10 cellular contexts compared by ENCODE assay signal in genomic region chr5:93675458-93676450, GRCh38.
DNase-seq lines count a peak whose midpoint lies in the region; ATAC-seq, FAIRE-seq and TF ChIP-seq lines count a peak whose summit lies in the region.
"Had no signal": no experiment of that assay in that cellular context is flagged by ENCODE, and none has a peak within 500 bp of the region (broad histone marks: within the 10 kb centered on the region; RNA-seq: fewer than 3 reads in every experiment).

No MANE protein-coding gene starts in this region.

- H3K4me1 ChIP-seq in GM12878 (ENCODE audit: control insufficient read depth, insufficient read depth, low read length), result peaks cover 4% of the 10 kb centered on the region; the same call in 1 of the 2 replicates
- H3K4me1 ChIP-seq in small intestine (ENCODE audit: control insufficient read depth in 2 of 2, insufficient read depth in 1 of 2, low read depth in 1 of 2, low read length in 1 of 2), result peaks cover 0 to 2% of the 10 kb centered on the region in 2 donors
- H3K4me1 ChIP-seq in H9 (ENCODE audit: insufficient read depth, low read length), result no peaks in the 10 kb centered on the region
- peaks cover 19% of the 10 kb centered on the region for H3K4me1 ChIP-seq in BE2C

- H3K56ac ChIP-seq in H9 (ENCODE audit: insufficient read length, low read depth, low read length), result no peak overlapping the region

- no TSS peak for BruUV-seq in GM12878 (replicated peaks; lab: Mats Ljungman, UMichigan)

- no peaks in the 10 kb centered on the region for H3K9me3 Mint-ChIP-seq in H9
- H3K9me3 Mint-ChIP-seq: activated naive CD4-positive, alpha-beta T cell treated with anti-CD3 and anti-CD28 coated beads, Interleukin-2, amount 50 U/mL, for 24 hours had no signal

- no peaks in the 10 kb centered on the region for H3K27me3 ChIP-seq in GM12878 (replicated peaks in 1 of 2; ENCODE audit: control insufficient read depth in 2 of 2, insufficient read depth in 2 of 2, low read length in 1 of 2)
- no peaks in the 10 kb centered on the region for H3K27me3 ChIP-seq in small intestine (ENCODE audit: control insufficient read depth in 2 of 2, insufficient read depth in 2 of 2, low read length in 2 of 2)
- H3K27me3 ChIP-seq in H9 (ENCODE audit: insufficient read depth, low read length), result no peaks in the 10 kb centered on the region
- no peaks in the 10 kb centered on the region for H3K27me3 ChIP-seq in BE2C

- H3K4me3 Mint-ChIP-seq in H9, result no peak overlapping the region
- H3K4me3 Mint-ChIP-seq: activated naive CD4-positive, alpha-beta T cell treated with anti-CD3 and anti-CD28 coated beads, Interleukin-2, amount 50 U/mL, for 24 hours had no signal

- no peak overlapping the region for H3T11ph ChIP-seq in H9 (ENCODE audit: low read length)

- CTCF ChIA-PET in GM12878 (lab: Yijun Ruan, JAX), result interaction anchor here (0.6 to 1.5 kb wide), 7 partner anchors 9 to 716 kb away, joined by 3 to 6 read pairs (median 3); no protein-coding TSS in a partner anchor

- no peak overlapping the region for H2BK20ac ChIP-seq in H9 (ENCODE audit: low read depth, low read length, poor library complexity, severe bottlenecking)

- DNase-seq in GM12878 (ENCODE audit: low read depth, low spot score) (no peak), small intestine (no peak), occipital lobe (lab: John Stamatoyannopoulos, UW) (no peak), H9 (no peak), BE2C (no peak)

- no peak for TF ChIP-seq RAD21 in GM12878 (IDR thresholded peaks at IDR 0.05; ENCODE audit: insufficient read depth, low read depth, low read length)

- POLR2A ChIA-PET in GM12878 (lab: Charles Lee), result no interaction called here

- TF ChIP-seq EP300 in GM12878 (IDR thresholded peaks at IDR 0.05; ENCODE audit: borderline replicate concordance in 1 of 2, control insufficient read depth in 1 of 2, low read depth in 2 of 2, low read length in 2 of 2), result no peak

- no peaks in the 10 kb centered on the region for H3K23me2 ChIP-seq in H9 (ENCODE audit: insufficient read length, low read depth, low read length, poor library complexity, severe bottlenecking)

- peaks cover 12 to 14% of the 10 kb centered on the region in 2 experiments for H3K4me1 Mint-ChIP-seq in H9
- H3K4me1 Mint-ChIP-seq: activated naive CD4-positive, alpha-beta T cell treated with anti-CD3 and anti-CD28 coated beads, Interleukin-2, amount 50 U/mL, for 24 hours had no signal

- H4K20me1 ChIP-seq in GM12878 (ENCODE audit: control insufficient read depth, insufficient read depth) (no peaks in the 10 kb centered on the region), H9 (ENCODE audit: control insufficient read depth, insufficient read depth, insufficient read length) (no peaks in the 10 kb centered on the region)

- in situ Hi-C loops in GM12878 (cut with MboI), result no loop called here

- FAIRE-seq in GM12878 (lab: Jason Lieb, UNC) (peak; percentile 86), small intestine (lab: Jason Lieb, UNC) (no peak)

- intact Hi-C loops in GM12878 (cut with micrococcal nuclease; ENCODE audit: unreplicated experiment), result loop anchor here (2.0 kb wide), 1 partner anchor 55 kb away; no protein-coding TSS in a partner anchor

- H2BK12ac ChIP-seq in H9 (ENCODE audit: insufficient read length, low read depth, low read length), result no peak overlapping the region

- H3K27ac ChIP-seq in GM12878 (ENCODE audit: control insufficient read depth, insufficient read depth), result no peak overlapping the region
- H3K27ac ChIP-seq in small intestine (ENCODE audit: low read depth in 1 of 2, low read length in 1 of 2), result no peak overlapping the region
- no peak overlapping the region for H3K27ac ChIP-seq in H9 (ENCODE audit: insufficient read length, low read depth, low read length)

- H3K4me3 ChIP-seq in GM12878, result no peak overlapping the region
- H3K4me3 ChIP-seq in small intestine (ENCODE audit: low read depth in 1 of 2, low read length in 2 of 2), result no peak overlapping the region
- H3K4me3 ChIP-seq in BE2C (ENCODE audit: low read depth, low read length), result no peak overlapping the region
- H3K4me3 ChIP-seq: HAP-1 had no signal

- H2BK5ac ChIP-seq in H9 (ENCODE audit: insufficient read length, low read length), result no peak overlapping the region

- H3K14ac ChIP-seq in H9 (ENCODE audit: insufficient read depth, low read length), result no peak overlapping the region

- no peak overlapping the region for H2BK15ac ChIP-seq in H9 (ENCODE audit: low read depth, low read length)

- TF ChIP-seq CTCF in GM12878 (IDR thresholded peaks at IDR 0.05 in 2 of 3, conservative IDR thresholded peaks at IDR 0.05 in 1 of 3; ENCODE audit: control insufficient read depth in 2 of 3, extremely low read depth in 1 of 3, insufficient read depth in 1 of 3, low read depth in 3 of 3, low read length in 3 of 3), result no peak
- no peak for TF ChIP-seq CTCF in H9 (conservative IDR thresholded peaks at IDR 0.05)
- no peak for TF ChIP-seq CTCF in BE2C (IDR thresholded peaks at IDR 0.05; ENCODE audit: low read depth, low read length)

- no peak for TF ChIP-seq POLR2A in GM12878 (IDR thresholded peaks at IDR 0.05; ENCODE audit: low read depth, low read length)

- no peak overlapping the region for H2AK5ac ChIP-seq in H9 (ENCODE audit: insufficient read length, low read length)

- no peaks in the 10 kb centered on the region for H3K27me3 Mint-ChIP-seq in H9 (ENCODE audit: low read depth)
- H3K27me3 Mint-ChIP-seq: activated naive CD4-positive, alpha-beta T cell treated with anti-CD3 and anti-CD28 coated beads, Interleukin-2, amount 50 U/mL, for 24 hours had no signal

- H3K4me2 ChIP-seq in GM12878 (ENCODE audit: control insufficient read depth, insufficient read depth) (peak overlapping the region; percentile 4; the same call in 1 of the 2 replicates), H9 (ENCODE audit: insufficient read depth, insufficient read length, low read length) (no peak overlapping the region)

- H3K4ac ChIP-seq in H9 (ENCODE audit: low read depth, low read length), result no peak overlapping the region

- WGBS in GM12878 (ENCODE audit: insufficient coverage, insufficient replicate concordance, low lambda C conversion rate, missing lambda C conversion rate), result 91% methylated on average over 1 of the region's 1 CpG
- WGBS in small intestine, 3 donors, result 14 to 60% (median 29%) methylated on average over 1 of the region's 1 CpG
- no CpG with 5 or more reads among the region's 1 CpG for WGBS in H9 (ENCODE audit: extremely low coverage, insufficient read length, low lambda C conversion rate)

- no peak overlapping the region for H4K5ac ChIP-seq in H9 (ENCODE audit: insufficient read length, low read depth, low read length)

- H2AFZ ChIP-seq in GM12878 (ENCODE audit: control insufficient read depth, low read depth, low read length), result peak overlapping the region; percentile 59
- no peak overlapping the region for H2AFZ ChIP-seq in H9 (ENCODE audit: low read length)

- H4K91ac ChIP-seq in H9 (ENCODE audit: insufficient read length, low read depth, low read length), result no peak overlapping the region

- no peak overlapping the region for H3K23ac ChIP-seq in H9 (ENCODE audit: insufficient read length, low read depth, low read length)

- peak; percentile 34 for ATAC-seq in GM18508 (IDR thresholded peaks at IDR 0.05; ENCODE audit: insufficient read depth, unreplicated experiment)
- ATAC-seq in GM21576 (IDR thresholded peaks at IDR 0.05; ENCODE audit: unreplicated experiment), result peak; percentile 60
- ATAC-seq in HG03442 (IDR thresholded peaks at IDR 0.05; ENCODE audit: unreplicated experiment), result peak; percentile 38
- ATAC-seq in GM12878, result peak; percentile 77

- RAD21 ChIA-PET in GM12878 (lab: Charles Lee; ENCODE audit: unreplicated experiment), result interaction anchor here (1.0 kb wide), 2 partner anchors 54 to 68 kb away, joined by 3 to 4 read pairs; no protein-coding TSS in a partner anchor

- H3K79me1 ChIP-seq in H9 (ENCODE audit: insufficient read depth, low read depth, low read length, poor library complexity, severe bottlenecking), result no peaks in the 10 kb centered on the region

- no peak overlapping the region for H3K18ac ChIP-seq in H9 (ENCODE audit: insufficient read length, low read depth, low read length)

- SMC1A ChIA-PET in GM12878 (lab: Charles Lee; ENCODE audit: uncharacterized antibody, unreplicated experiment), result interaction anchor here (0.7 to 1.5 kb wide), 8 partner anchors 8 to 125 kb away, joined by 3 to 6 read pairs (median 4); no protein-coding TSS in a partner anchor

- H4K8ac ChIP-seq in H9 (replicated peaks; ENCODE audit: insufficient read length, low read depth, low read length), result no peak overlapping the region

- H3K9ac ChIP-seq in GM12878 (ENCODE audit: control insufficient read depth, insufficient read depth, low read length) (no peak overlapping the region), H9 (ENCODE audit: extremely low read depth, insufficient read length, low read length) (no peak overlapping the region)

- H2BK120ac ChIP-seq in H9 (ENCODE audit: low read depth, low read length, poor library complexity, severe bottlenecking), result no peak overlapping the region

- no peaks in the 10 kb centered on the region for H3K36me3 Mint-ChIP-seq in H9 (ENCODE audit: insufficient read depth in 1 of 3, low read depth in 3 of 3)

- H3K9me3 ChIP-seq in GM12878 (replicated peaks; ENCODE audit: control insufficient read depth, insufficient read depth, low read length) (no peaks in the 10 kb centered on the region), small intestine (ENCODE audit: control insufficient read depth, low read depth) (no peaks in the 10 kb centered on the region), H9 (ENCODE audit: control insufficient read depth, low read depth, low read length) (no peaks in the 10 kb centered on the region), BE2C (peaks cover 2% of the 10 kb centered on the region; the same call in 1 of the 2 replicates)
- H3K9me3 ChIP-seq: HAP-1 had no signal

- H3K36me3 ChIP-seq in GM12878 (ENCODE audit: control insufficient read depth in 2 of 2, insufficient read depth in 2 of 2, low read length in 1 of 2) (no peaks in the 10 kb centered on the region), small intestine (ENCODE audit: control insufficient read depth in 2 of 2, insufficient read depth in 2 of 2, low read length in 2 of 2) (no peaks in the 10 kb centered on the region), BE2C (no peaks in the 10 kb centered on the region)
- H3K36me3 ChIP-seq: HAP-1 had no signal

- H3K27ac Mint-ChIP-seq in H9, result no peak overlapping the region
- H3K27ac Mint-ChIP-seq: activated naive CD4-positive, alpha-beta T cell treated with anti-CD3 and anti-CD28 coated beads, Interleukin-2, amount 50 U/mL, for 24 hours had no signal

- H3K79me2 ChIP-seq in GM12878 (ENCODE audit: control insufficient read depth, insufficient read depth, low read length), result no peaks in the 10 kb centered on the region
- H3K79me2 ChIP-seq in H9 (ENCODE audit: insufficient read depth, low read length), result no peaks in the 10 kb centered on the region

TF ChIP-seq in GM12878, 131 proteins besides CTCF, POLR2A, EP300 and RAD21 (continues in another document):
- TF ChIP-seq SREBF2 (IDR thresholded peaks at IDR 0.05; ENCODE audit: low read length) (no peak), ZNF24 (IDR thresholded peaks at IDR 0.05) (peak; percentile 71), BHLHE40 (IDR thresholded peaks at IDR 0.05; ENCODE audit: borderline replicate concordance in 1 of 2, low read depth in 2 of 2, low read length in 1 of 2) (peak in 1 of 2 experiments; percentile 66; a peak in 2 of 4 replicates), SMARCA5 (IDR thresholded peaks at IDR 0.05) (no peak), MEF2B (IDR thresholded peaks at IDR 0.05; ENCODE audit: partially characterized antibody, poor library complexity, severe bottlenecking) (peak; percentile 22)
